Comparison of ENCODE assay signal across 10 cellular contexts in genomic region chr5:127838661-127839060, GRCh38.
DNase-seq lines count a peak whose midpoint lies in the region; ATAC-seq, FAIRE-seq and TF ChIP-seq lines count a peak whose summit lies in the region.
"Had no signal": no experiment of that assay in that cellular context is flagged by ENCODE, and none has a peak within 500 bp of the region (broad histone marks: within the 10 kb centered on the region; RNA-seq: fewer than 3 reads in every experiment).

No MANE protein-coding gene starts in this region.

- peaks cover 6% of the 10 kb centered on the region for H3K27me3 Mint-ChIP-seq in activated CD8-positive, alpha-beta memory T cell treated with anti-CD3 and anti-CD28 coated beads, Interleukin-2, amount 10 ng/mL, durations not matched to agents 7 days and 5 days

- H3K4me1 ChIP-seq in mammary epithelial cell (ENCODE audit: insufficient read depth, low read length) (peaks cover 5% of the 10 kb centered on the region), mesenchymal stem cell (ENCODE audit: control insufficient read depth, insufficient read depth, low read depth, low read length) (no peaks in the 10 kb centered on the region)

- intact Hi-C loops in mammary epithelial cell (cut with micrococcal nuclease): no loop called here

- H3K4me2 ChIP-seq in mammary epithelial cell (ENCODE audit: insufficient read depth, low read depth, low read length) (no peak overlapping the region), mesenchymal stem cell (ENCODE audit: low read length, poor library complexity, severe bottlenecking) (no peak overlapping the region)

- no peak for FAIRE-seq in HTR-8/SVneo (lab: Jason Lieb, UNC)
- no peak for FAIRE-seq in frontal cortex (lab: Jason Lieb, UNC)

- H3K36me3 Mint-ChIP-seq in activated CD8-positive, alpha-beta memory T cell treated with anti-CD3 and anti-CD28 coated beads, Interleukin-2, amount 10 ng/mL, durations not matched to agents 7 days and 5 days: no peaks in the 10 kb centered on the region

- H3K27ac ChIP-seq in mammary epithelial cell (ENCODE audit: insufficient read depth, low read depth, low read length): no peak overlapping the region
- no peak overlapping the region for H3K27ac ChIP-seq in mesenchymal stem cell (ENCODE audit: low read length, poor library complexity, severe bottlenecking)

- H3K9me3 Mint-ChIP-seq in activated CD8-positive, alpha-beta memory T cell treated with anti-CD3 and anti-CD28 coated beads, Interleukin-2, amount 10 ng/mL, durations not matched to agents 7 days and 5 days (ENCODE audit: low read depth): no peaks in the 10 kb centered on the region

- 61% methylated on average over 3 of the region's 3 CpGs for WGBS in mammary epithelial cell (ENCODE audit: low coverage, missing lambda C conversion rate)
- WGBS in mesenchymal stem cell: 33% methylated on average over 3 of the region's 3 CpGs

- no peak for TF ChIP-seq CTCF in mammary epithelial cell (conservative IDR thresholded peaks at IDR 0.05 in 1 of 2, IDR thresholded peaks at IDR 0.05 in 1 of 2; ENCODE audit: extremely low read depth in 1 of 2, insufficient read depth in 1 of 2, low read depth in 1 of 2, low read length in 2 of 2)
- no peak for TF ChIP-seq CTCF in GM20000 (IDR thresholded peaks at IDR 0.05; ENCODE audit: extremely low read depth, missing control alignments)

- no peak overlapping the region for H2BK5ac ChIP-seq in mesenchymal stem cell (ENCODE audit: low read depth, low read length, poor library complexity, severe bottlenecking)

- dilution Hi-C loops in mammary epithelial cell (cut with HindIII; ENCODE audit: low sequenced_read_pairs): no loop called here

- no peak overlapping the region for H2BK15ac ChIP-seq in mesenchymal stem cell (ENCODE audit: low read depth, poor library complexity, severe bottlenecking)

- H3K4ac ChIP-seq in mesenchymal stem cell (ENCODE audit: low read depth in 1 of 2, low read length in 2 of 2): no peak overlapping the region

- H4K91ac ChIP-seq in mesenchymal stem cell (ENCODE audit: low read length): no peak overlapping the region

- no peaks in the 10 kb centered on the region for H3K79me1 ChIP-seq in mesenchymal stem cell (replicated peaks; ENCODE audit: low read length, poor library complexity, severe bottlenecking)

- no peak overlapping the region for H2BK12ac ChIP-seq in mesenchymal stem cell (ENCODE audit: low read length in 2 of 2)

- BruUV-seq in mammary epithelial cell (replicated peaks; lab: Mats Ljungman, UMichigan): no TSS peak

- H4K8ac ChIP-seq in mesenchymal stem cell (ENCODE audit: low read length): no peak overlapping the region

- H3K9ac ChIP-seq in mammary epithelial cell (ENCODE audit: insufficient read depth, low read length): no peak overlapping the region
- H3K9ac ChIP-seq in mesenchymal stem cell (ENCODE audit: low read length): no peak overlapping the region

- H2AFZ ChIP-seq in mammary epithelial cell (ENCODE audit: low read depth, low read length): peak overlapping the region; percentile 14
- H2AFZ ChIP-seq in mesenchymal stem cell (ENCODE audit: low read depth, low read length): no peak overlapping the region

- peaks cover 7% of the 10 kb centered on the region for H3K4me1 Mint-ChIP-seq in activated CD8-positive, alpha-beta memory T cell treated with anti-CD3 and anti-CD28 coated beads, Interleukin-2, amount 10 ng/mL, durations not matched to agents 7 days and 5 days

- H4K20me1 ChIP-seq in mammary epithelial cell (ENCODE audit: insufficient read depth, low read length): no peaks in the 10 kb centered on the region

- H3K23ac ChIP-seq in mesenchymal stem cell (ENCODE audit: low read length in 2 of 2): no peak overlapping the region

- no peak overlapping the region for H3K14ac ChIP-seq in mesenchymal stem cell (ENCODE audit: low read length in 2 of 2)

- in situ Hi-C loops in mammary epithelial cell (cut with MboI; ENCODE audit: low sequenced_read_pairs in 2 of 2): no loop called here

- H3K27me3 ChIP-seq in mammary epithelial cell (ENCODE audit: insufficient read depth, low read length) (no peaks in the 10 kb centered on the region), mesenchymal stem cell (ENCODE audit: control insufficient read depth in 1 of 2, insufficient read depth in 1 of 2, low read length in 2 of 2) (no peaks in the 10 kb centered on the region)

- H2BK120ac ChIP-seq in mesenchymal stem cell (ENCODE audit: low read depth, low read length): no peak overlapping the region

- H3K79me2 ChIP-seq in mammary epithelial cell (ENCODE audit: insufficient read depth, low read length): no peaks in the 10 kb centered on the region

- H3K27ac Mint-ChIP-seq in activated CD8-positive, alpha-beta memory T cell treated with anti-CD3 and anti-CD28 coated beads, Interleukin-2, amount 10 ng/mL, durations not matched to agents 7 days and 5 days: no peak overlapping the region

- H3K18ac ChIP-seq in mesenchymal stem cell (ENCODE audit: low read depth in 1 of 2, low read length in 2 of 2): no peak overlapping the region

- CTCF ChIA-PET in mammary epithelial cell (lab: Charles Lee; ENCODE audit: low non-redundant PET): no interaction called here
- CTCF ChIA-PET in activated CD8-positive, alpha-beta memory T cell treated with anti-CD3 and anti-CD28 coated beads, Interleukin-2, amount 10 ng/mL, durations not matched to agents 7 days and 5 days (lab: Charles Lee): no interaction called here

- H2AK5ac ChIP-seq in mesenchymal stem cell (ENCODE audit: low read length, severe bottlenecking): no peak overlapping the region

- no peak for ATAC-seq in activated CD8-positive, alpha-beta memory T cell treated with anti-CD3 and anti-CD28 coated beads, Interleukin-2, amount 10 ng/mL, durations not matched to agents 7 days and 5 days

- peak; percentile 72 for DNase-seq in EH (ENCODE audit: low read depth)
- DNase-seq in HTR-8/SVneo (ENCODE audit: insufficient read length, low spot score): peak; percentile 13
- peak; percentile 36 for DNase-seq in mammary epithelial cell
- peak; percentile 65 for DNase-seq in mesenchymal stem cell
- no peak for DNase-seq in NCI-H446 (lab: John Stamatoyannopoulos, UW)
- no peak for DNase-seq in frontal cortex (ENCODE audit: low spot score in 2 of 2)
- no peak for DNase-seq in GM20000 (ENCODE audit: low spot score)
- no peak for DNase-seq in activated CD8-positive, alpha-beta memory T cell treated with anti-CD3 and anti-CD28 coated beads, Interleukin-2, amount 10 ng/mL, durations not matched to agents 7 days and 5 days
- DNase-seq: NCI-H345, T-helper 9 cell had no signal

- H3K36me3 ChIP-seq in mammary epithelial cell (ENCODE audit: insufficient read depth, low read length) (no peaks in the 10 kb centered on the region), mesenchymal stem cell (ENCODE audit: control insufficient read depth in 1 of 2, insufficient read depth in 2 of 2, low read depth in 1 of 2, low read length in 2 of 2) (no peaks in the 10 kb centered on the region)

- H3K4me3 Mint-ChIP-seq in activated CD8-positive, alpha-beta memory T cell treated with anti-CD3 and anti-CD28 coated beads, Interleukin-2, amount 10 ng/mL, durations not matched to agents 7 days and 5 days: no peak overlapping the region

- H3K9me3 ChIP-seq in mammary epithelial cell (replicated peaks; ENCODE audit: insufficient read depth, low read length): no peaks in the 10 kb centered on the region
- H3K9me3 ChIP-seq in mesenchymal stem cell (ENCODE audit: control insufficient read depth, low read length): no peaks in the 10 kb centered on the region

- H3K4me3 ChIP-seq in mammary epithelial cell (replicated peaks in 1 of 3; ENCODE audit: insufficient read depth in 1 of 3, low read depth in 2 of 3, low read length in 3 of 3) (no peak overlapping the region), mesenchymal stem cell (ENCODE audit: insufficient read depth in 1 of 2, low read depth in 1 of 2, low read length in 2 of 2) (no peak overlapping the region)

Comparison
In these comparisons a context has a peak if more than half of its experiments do, and no peak if none do; other contexts are left out.
1. DNase-seq: peak in EH (single experiment), HTR-8/SVneo (single experiment), mammary epithelial cell (single experiment) and mesenchymal stem cell (single experiment); none in NCI-H446 (0 of 2), frontal cortex (0 of 2), GM20000 (single experiment) and activated CD8-positive, alpha-beta memory T cell treated with anti-CD3 and anti-CD28 coated beads, Interleukin-2, amount 10 ng/mL, durations not matched to agents 7 days and 5 days (single experiment).